In the genomic region with DNA sequence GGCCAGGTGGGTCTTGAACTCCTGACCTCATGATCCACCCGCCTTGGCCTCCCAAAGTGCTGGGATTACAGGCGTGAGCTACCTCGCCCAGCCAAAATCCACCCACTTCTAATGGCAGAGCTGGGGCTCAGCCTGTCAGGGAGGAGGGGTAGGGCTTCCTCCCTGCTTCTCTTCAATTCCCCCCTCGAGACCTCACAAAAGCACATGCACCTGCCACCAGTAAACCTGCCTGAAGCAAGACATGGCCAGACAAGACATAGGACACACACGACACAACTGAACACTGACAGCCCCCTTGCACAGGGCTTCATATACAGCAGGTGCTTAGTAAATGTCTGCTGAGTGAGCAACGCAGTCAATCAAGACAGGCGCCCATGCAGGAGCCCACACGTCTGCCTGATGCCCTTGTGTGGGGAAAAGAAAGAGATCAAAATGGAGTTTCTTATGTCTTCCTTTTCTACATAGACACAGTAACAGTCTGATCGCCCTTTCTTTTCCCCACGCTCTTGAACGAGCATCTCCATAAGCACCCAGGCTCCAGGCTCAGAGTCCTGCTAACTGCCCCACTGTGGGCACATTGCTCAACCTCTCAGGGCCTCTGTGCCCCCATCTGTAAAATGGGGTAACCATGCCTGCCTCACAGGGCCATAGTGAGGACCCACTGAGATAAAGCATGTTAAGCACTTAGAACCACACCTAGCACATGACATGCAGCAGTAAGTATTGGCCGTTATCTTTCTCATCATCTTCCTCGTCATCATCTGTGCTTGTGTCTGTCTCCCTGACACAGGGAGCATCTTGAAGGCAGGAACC, we compare ENCODE assay signal across 14 cellular contexts. TPM values are rescaled to one million over a fixed set of nuclear protein-coding genes. Genes with fewer than 3 reads are reported as not detected.
"Had no signal": no experiment of that assay in that cellular context is flagged by ENCODE, and none has a peak within 500 bp of the region (broad histone marks: within the 10 kb centered on the region; RNA-seq: fewer than 3 reads in every experiment).

No MANE protein-coding gene starts in this region.

- H3K4me3 Mint-ChIP-seq: activated CD4-positive, alpha-beta memory T cell treated with anti-CD3 and anti-CD28 coated beads, Interleukin-2, amount 10 ng/mL, durations not matched to agents 7 days and 5 days; activated naive CD8-positive, alpha-beta T cell treated with anti-CD3 and anti-CD28 coated beads, Interleukin-2, amount 10 ng/mL, durations not matched to agents 7 days and 5 days had no signal

- H3K9me3 Mint-ChIP-seq: activated CD4-positive, alpha-beta memory T cell treated with anti-CD3 and anti-CD28 coated beads, Interleukin-2, amount 10 ng/mL, durations not matched to agents 7 days and 5 days; activated naive CD8-positive, alpha-beta T cell treated with anti-CD3 and anti-CD28 coated beads, Interleukin-2, amount 10 ng/mL, durations not matched to agents 7 days and 5 days had no signal

- H3K36me3 Mint-ChIP-seq: activated naive CD8-positive, alpha-beta T cell treated with anti-CD3 and anti-CD28 coated beads, Interleukin-2, amount 10 ng/mL, durations not matched to agents 7 days and 5 days had no signal

- H3K9me3 ChIP-seq: thyroid gland, vagina had no signal

- H3K27me3 ChIP-seq: hepatocyte, thyroid gland, vagina had no signal

- H3K4me1 Mint-ChIP-seq: activated naive CD8-positive, alpha-beta T cell treated with anti-CD3 and anti-CD28 coated beads, Interleukin-2, amount 10 ng/mL, durations not matched to agents 7 days and 5 days had no signal

- H3K36me3 ChIP-seq: thyroid gland, vagina had no signal

- ATAC-seq: left ventricle myocardium superior had no signal

- H3K27ac ChIP-seq: hepatocyte, skin epidermis, thyroid gland, vagina, VCaP had no signal

- FAIRE-seq: endothelial cell of umbilical vein, frontal cortex had no signal

- DNase-seq: activated CD4-positive, alpha-beta memory T cell treated with anti-CD3 and anti-CD28 coated beads, Interleukin-2, amount 10 ng/mL, durations not matched to agents 7 days and 5 days; activated gamma-delta T cell; activated naive CD8-positive, alpha-beta T cell treated with anti-CD3 and anti-CD28 coated beads, Interleukin-2, amount 10 ng/mL, durations not matched to agents 7 days and 5 days; activated T-cell treated with anti-CD3 and anti-CD28 coated beads, Interleukin-2, amount 50 U/mL, for 48 hours; left ventricle myocardium superior; mesendoderm; T1000 had no signal

- H3K4me3 ChIP-seq: hepatocyte, skin epidermis, thyroid gland, vagina had no signal

- H3K27ac Mint-ChIP-seq: activated CD4-positive, alpha-beta memory T cell treated with anti-CD3 and anti-CD28 coated beads, Interleukin-2, amount 10 ng/mL, durations not matched to agents 7 days and 5 days; activated naive CD8-positive, alpha-beta T cell treated with anti-CD3 and anti-CD28 coated beads, Interleukin-2, amount 10 ng/mL, durations not matched to agents 7 days and 5 days had no signal

RNA-seq across cellular contexts. Expression of gene SDC3, which starts 8.8 kb away (rescaled TPM):
- total RNA-seq: activated CD4-positive, alpha-beta memory T cell treated with anti-CD3 and anti-CD28 coated beads, Interleukin-2, amount 10 ng/mL, durations not matched to agents 7 days and 5 days had no signal
